In the genomic region with DNA sequence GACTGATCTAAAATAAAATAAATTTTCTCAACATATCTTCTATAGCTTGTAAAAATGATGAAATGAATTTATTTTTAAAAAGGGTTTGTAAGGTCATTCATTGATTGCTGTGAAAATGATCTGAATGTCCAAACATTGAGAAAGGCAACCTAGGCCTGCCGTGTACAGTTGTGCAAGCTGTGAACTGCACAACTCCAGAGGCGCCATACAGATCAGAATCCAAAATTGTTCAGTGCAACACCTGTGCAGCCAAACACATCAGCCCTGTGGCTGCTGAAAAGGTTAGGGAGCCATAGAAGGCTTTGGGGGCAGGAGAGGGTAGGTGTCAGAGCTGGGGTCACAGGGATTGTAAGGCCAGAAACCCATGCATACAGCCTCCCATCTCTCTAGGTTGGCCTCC, we compare ENCODE assay signal across 27 cellular contexts.
"Had no signal": no experiment of that assay in that cellular context is flagged by ENCODE, and none has a peak within 500 bp of the region (broad histone marks: within the 10 kb centered on the region; RNA-seq: fewer than 3 reads in every experiment).

No MANE protein-coding gene starts in this region.

- H3K9me3 Mint-ChIP-seq: activated CD4-positive, alpha-beta T cell treated with anti-CD3 and anti-CD28 coated beads, Interleukin-2, amount 10 ng/mL, durations not matched to agents 7 days and 5 days; activated naive CD4-positive, alpha-beta T cell treated with anti-CD3 and anti-CD28 coated beads for 36 hours; activated naive CD4-positive, alpha-beta T cell treated with anti-CD3 and anti-CD28 coated beads, Interleukin-2, amount 50 U/mL, for 72 hours; activated T-cell treated with anti-CD3 and anti-CD28 coated beads, Interleukin-2, amount 50 U/mL, for 4 hours; activated T-helper 1 cell treated with anti-CD3 and anti-CD28 coated beads, Interleukin-12 subunit alpha, Interleukin-12 subunit beta, Interleukin-2, Interleukin-4 antibody, amounts not matched to agents 30 ng/mL and 10 ng/mL and 1 ng/mL, durations not matched to agents 14 hours and 24 hours and 36 hours had no signal

- H3K9me3 ChIP-seq: adrenal gland, body of pancreas, SJCRH30 had no signal

- H3K27ac Mint-ChIP-seq: activated CD4-positive, alpha-beta T cell treated with anti-CD3 and anti-CD28 coated beads, Interleukin-2, amount 10 ng/mL, durations not matched to agents 7 days and 5 days; activated naive CD4-positive, alpha-beta T cell treated with anti-CD3 and anti-CD28 coated beads for 36 hours; activated naive CD4-positive, alpha-beta T cell treated with anti-CD3 and anti-CD28 coated beads, Interleukin-2, amount 50 U/mL, for 72 hours; activated T-helper 1 cell treated with anti-CD3 and anti-CD28 coated beads, Interleukin-12 subunit alpha, Interleukin-12 subunit beta, Interleukin-2, Interleukin-4 antibody, amounts not matched to agents 30 ng/mL and 10 ng/mL and 1 ng/mL, durations not matched to agents 14 hours and 24 hours and 36 hours had no signal

- H3K27me3 Mint-ChIP-seq: activated CD4-positive, alpha-beta T cell treated with anti-CD3 and anti-CD28 coated beads, Interleukin-2, amount 10 ng/mL, durations not matched to agents 7 days and 5 days had no signal

- H3K36me3 ChIP-seq: adrenal gland, SJCRH30 had no signal

- H3K4me3 ChIP-seq: adrenal gland, body of pancreas, SJCRH30, SK-N-MC had no signal

- H3K27ac ChIP-seq: SJCRH30, SK-N-MC had no signal

- H3K36me3 Mint-ChIP-seq: activated naive CD4-positive, alpha-beta T cell treated with anti-CD3 and anti-CD28 coated beads, Interleukin-2, amount 50 U/mL, for 72 hours had no signal

- H3K4me1 ChIP-seq: SJCRH30 had no signal

- ATAC-seq: activated naive CD4-positive, alpha-beta T cell treated with anti-CD3 and anti-CD28 coated beads, Interleukin-2, amount 50 U/mL, for 72 hours; activated T-cell treated with anti-CD3 and anti-CD28 coated beads, Interleukin-2, amount 50 U/mL, for 4 hours; body of pancreas had no signal

- H3K4me3 Mint-ChIP-seq: activated CD4-positive, alpha-beta T cell treated with anti-CD3 and anti-CD28 coated beads, Interleukin-2, amount 10 ng/mL, durations not matched to agents 7 days and 5 days; activated naive CD4-positive, alpha-beta T cell treated with anti-CD3 and anti-CD28 coated beads for 36 hours; activated T-cell treated with anti-CD3 and anti-CD28 coated beads, Interleukin-2, amount 50 U/mL, for 4 hours; activated T-helper 1 cell treated with anti-CD3 and anti-CD28 coated beads, Interleukin-12 subunit alpha, Interleukin-12 subunit beta, Interleukin-2, Interleukin-4 antibody, amounts not matched to agents 30 ng/mL and 10 ng/mL and 1 ng/mL, durations not matched to agents 14 hours and 24 hours and 36 hours had no signal

- H3K27me3 ChIP-seq: adrenal gland, body of pancreas, SJCRH30 had no signal

- DNase-seq: activated CD4-positive, alpha-beta T cell treated with anti-CD3 and anti-CD28 coated beads, Interleukin-2, amount 10 ng/mL, durations not matched to agents 7 days and 5 days; activated CD4-positive, alpha-beta T cell treated with anti-CD3 and anti-CD28 coated beads, Interleukin-2, amount 50 U/mL, for 48 hours; activated CD8-positive, alpha-beta memory T cell treated with anti-CD3 and anti-CD28 coated beads, Interleukin-2, amount 50 U/mL, for 4 hours; activated gamma-delta T cell treated with Interleukin-2 at 50 U/mL for 16 hours; activated naive CD4-positive, alpha-beta T cell treated with anti-CD3 and anti-CD28 coated beads for 36 hours; activated T-cell treated with anti-CD3 and anti-CD28 coated beads for 4 hours; activated T-cell treated with anti-CD3 and anti-CD28 coated beads, Interleukin-2, amount 50 U/mL, for 4 hours; adrenal gland; body of pancreas; caudate nucleus; cerebellar nuclear complex; MM.1S; MV-4-11; NCI-H1092; NCI-H1436 treated with DMSO at 0.1 percent for 48 hours; NCI-H1694 treated with DMSO at 0.1 percent for 48 hours; NCI-H2029; NCI-H510A; NCI-H526; NCI-H748 treated with DMSO at 0.1 percent for 48 hours; NK-92 treated with Interleukin-12 subunit alpha and Interleukin-12 subunit beta, amount 100 ng/mL, for 24 hours; SHP77; SJCRH30; T1000 had no signal
